Comparison of ENCODE assay signal across 1 cellular context in genomic region chr1:52792002-52792401, GRCh38.
TF ChIP-seq lines count a peak whose summit lies in the region.

No MANE protein-coding gene starts in this region.

TF ChIP-seq in HCT116, 20 proteins besides CTCF, POLR2A, EP300 and RAD21 (continued from another document):
- TF ChIP-seq REST (IDR thresholded peaks at IDR 0.05; ENCODE audit: low read depth) = no peak
- TF ChIP-seq FOSL1 (IDR thresholded peaks at IDR 0.05; ENCODE audit: low read depth) = no peak
- no peak for TF ChIP-seq SIN3A (IDR thresholded peaks at IDR 0.05; ENCODE audit: low read depth)
- TF ChIP-seq JUND (IDR thresholded peaks at IDR 0.05) = no peak
- TF ChIP-seq EZH2 (IDR thresholded peaks at IDR 0.05) = no peak
- TF ChIP-seq CEBPB (IDR thresholded peaks at IDR 0.05; ENCODE audit: low read depth) = no peak
- no peak for TF ChIP-seq MAX (IDR thresholded peaks at IDR 0.05)
- TF ChIP-seq POLR2AphosphoS5 (IDR thresholded peaks at IDR 0.05; ENCODE audit: low read depth, low read length) = no peak
- no peak for TF ChIP-seq SP1 (IDR thresholded peaks at IDR 0.05; ENCODE audit: low read depth)
- no peak for TF ChIP-seq YY1 (IDR thresholded peaks at IDR 0.05; ENCODE audit: extremely low read depth, insufficient replicate concordance, low read depth, low read length)
- TF ChIP-seq TCF7L2 (IDR thresholded peaks at IDR 0.05; ENCODE audit: borderline replicate concordance, extremely low read depth, insufficient read depth, insufficient read length) = no peak
- no peak for TF ChIP-seq ZFX (IDR thresholded peaks at IDR 0.05)
- TF ChIP-seq CBX3 (IDR thresholded peaks at IDR 0.05; ENCODE audit: low read depth) = no peak
- TF ChIP-seq ELF1 (IDR thresholded peaks at IDR 0.05; ENCODE audit: borderline replicate concordance, low read depth) = no peak
- no peak for TF ChIP-seq ZNF274 (IDR thresholded peaks at IDR 0.05; ENCODE audit: low read depth, low read length)
